In genomic region chr19:41321600-41322270, GRCh38 we compare ENCODE assay signal across 8 cellular contexts. TPM values are rescaled to one million over a fixed set of nuclear protein-coding genes. Genes with fewer than 3 reads are reported as not detected.
DNase-seq lines count a peak whose midpoint lies in the region; ATAC-seq and TF ChIP-seq lines count a peak whose summit lies in the region.

No MANE protein-coding gene starts in this region.

- H3K27ac Mint-ChIP-seq in IgD-negative memory B cell (peak overlapping the region; percentile 63 to 86 (median 84)), type B pancreatic cell (no peak overlapping the region)

- peak overlapping the region in 1 of 4 donors; percentile 27 for H3K4me3 Mint-ChIP-seq in IgD-negative memory B cell
- H3K4me3 Mint-ChIP-seq in type B pancreatic cell = no peak overlapping the region

- H3K27me3 Mint-ChIP-seq in IgD-negative memory B cell (no peaks in the 10 kb centered on the region), type B pancreatic cell (peaks cover 19% of the 10 kb centered on the region)

- DNase-seq in Daoy (ENCODE audit: low read depth) (peak; percentile 70), astrocyte of the cerebellum (ENCODE audit: low read depth) (peak; percentile 66), kidney glomerular epithelial cell (lab: John Stamatoyannopoulos, UW) (peak; percentile 28), type B pancreatic cell (ENCODE audit: extremely low spot score, unreplicated experiment) (no peak), NCI-H524 treated with DMSO at 0.1 percent for 48 hours (lab: John Stamatoyannopoulos, UW) (no peak)

- in situ Hi-C loops in astrocyte of the cerebellum (cut with HindIII; ENCODE audit: low sequenced_read_pairs) = no loop called here

- no peaks in the 10 kb centered on the region for H3K9me3 Mint-ChIP-seq in IgD-negative memory B cell
- H3K9me3 Mint-ChIP-seq in type B pancreatic cell = no peaks in the 10 kb centered on the region

- peaks cover 20 to 28% (median 24%) of the 10 kb centered on the region in 3 donors for H3K4me1 Mint-ChIP-seq in IgD-negative memory B cell
- H3K4me1 Mint-ChIP-seq in type B pancreatic cell (ENCODE audit: unreplicated experiment) = peaks cover 32% of the 10 kb centered on the region

- peak; percentile 85 for TF ChIP-seq CTCF in astrocyte of the cerebellum (IDR thresholded peaks at IDR 0.05; ENCODE audit: low read depth, low read length, missing control alignments)
- peak; percentile 82 for TF ChIP-seq CTCF in type B pancreatic cell (conservative IDR thresholded peaks at IDR 0.05)

- peaks cover 2% of the 10 kb centered on the region for H3K36me3 Mint-ChIP-seq in IgD-negative memory B cell
- H3K36me3 Mint-ChIP-seq in type B pancreatic cell = peaks cover 5% of the 10 kb centered on the region

- ATAC-seq in GM18861 (IDR thresholded peaks at IDR 0.05; ENCODE audit: unreplicated experiment) = no peak
- no peak for ATAC-seq in GM19328 (IDR thresholded peaks at IDR 0.05; ENCODE audit: unreplicated experiment)

- no peak overlapping the region for H3K4me3 ChIP-seq in astrocyte of the cerebellum (ENCODE audit: low read depth, low read length)

RNA-seq across cellular contexts. Expression of gene CCDC97, which starts 11.8 kb away (rescaled TPM):
- 16.0 and 16.9 TPM in 2 replicates for total RNA-seq in Daoy (2014; rRNA removed; shearing (Covaris generic))
- polyA plus RNA-seq in IgD-negative memory B cell = 34.5 TPM
- 26.7 and 42.6 TPM in 2 replicates for total RNA-seq in type B pancreatic cell (ENCODE audit: low replicate concordance)

RNA-seq across cellular contexts. Expression of gene TGFB1, which starts 32.0 kb away (rescaled TPM):
- total RNA-seq in Daoy (2014; rRNA removed; shearing (Covaris generic)) = 9.1 and 35.6 TPM in 2 replicates
- 49.3 TPM for polyA plus RNA-seq in IgD-negative memory B cell
- 2.3 and 3.4 TPM in 2 replicates for total RNA-seq in type B pancreatic cell (ENCODE audit: low replicate concordance)

RNA-seq across cellular contexts. Expression of gene B9D2, which starts 42.2 kb away (rescaled TPM):
- total RNA-seq in Daoy (2014; rRNA removed; shearing (Covaris generic)) = 4.9 and 14.8 TPM in 2 replicates
- 10.5 TPM for polyA plus RNA-seq in IgD-negative memory B cell
- 4.8 and 8.8 TPM in 2 replicates for total RNA-seq in type B pancreatic cell (ENCODE audit: low replicate concordance)

RNA-seq across cellular contexts. Expression of gene TMEM91, which starts 54.6 kb away (rescaled TPM):
- 1.6 and 1.7 TPM in 2 replicates for total RNA-seq in Daoy (2014; rRNA removed; shearing (Covaris generic))
- 1.8 TPM for polyA plus RNA-seq in IgD-negative memory B cell
- 2.0 and 8.1 TPM in 2 replicates for total RNA-seq in type B pancreatic cell (ENCODE audit: low replicate concordance)

RNA-seq across cellular contexts. Expression of gene HNRNPUL1, which starts 57.6 kb away (rescaled TPM):
- 148 and 172 TPM in 2 replicates for total RNA-seq in Daoy (2014; rRNA removed; shearing (Covaris generic))
- polyA plus RNA-seq in IgD-negative memory B cell = 80.9 TPM
- total RNA-seq in type B pancreatic cell (ENCODE audit: low replicate concordance) = 189 and 244 TPM in 2 replicates

Comparison
In these comparisons a context has a peak if more than half of its experiments do, and no peak if none do; other contexts are left out.
1. DNase-seq: peak in Daoy (single experiment), astrocyte of the cerebellum (single experiment) and kidney glomerular epithelial cell (single experiment); none in type B pancreatic cell (single experiment) and NCI-H524 treated with DMSO at 0.1 percent for 48 hours (single experiment).